Comparison of ENCODE assay signal across 1 cellular context in genomic region chr17:16406742-16407674, GRCh38.
TF ChIP-seq lines count a peak whose summit lies in the region.

No MANE protein-coding gene starts in this region.

TF ChIP-seq in HEK293, 187 proteins besides CTCF, POLR2A, EP300 and RAD21 (continued from another document and continues in another):
- no peak for TF ChIP-seq PBX3 (CRISPR knock-in tag; IDR thresholded peaks at IDR 0.05)
- TF ChIP-seq ZNF639 (tag by site-specific recombination; IDR thresholded peaks at IDR 0.05), result peak; percentile 84; the same call in 1 of the 2 replicates
- TF ChIP-seq PRDM2 (tag by site-specific recombination; IDR thresholded peaks at IDR 0.05; ENCODE audit: borderline replicate concordance), result no peak
- peak; percentile 65; the same call in 1 of the 2 replicates for TF ChIP-seq ZNF692 (tag by site-specific recombination; IDR thresholded peaks at IDR 0.05)
- no peak for TF ChIP-seq ZNF211 (tag by site-specific recombination; IDR thresholded peaks at IDR 0.05; ENCODE audit: low read depth)
- TF ChIP-seq ZNF433 (tag by site-specific recombination; IDR thresholded peaks at IDR 0.05; ENCODE audit: low read depth), result peak; percentile 97
- no peak; the same call in 1 of the 2 replicates for TF ChIP-seq ZNF768 (tag by site-specific recombination; IDR thresholded peaks at IDR 0.05)
- no peak for TF ChIP-seq ZBTB48 (tag by site-specific recombination; IDR thresholded peaks at IDR 0.05)
- peak; percentile 76 for TF ChIP-seq ZNF76 (tag by site-specific recombination; IDR thresholded peaks at IDR 0.05; ENCODE audit: borderline replicate concordance, low read depth)
- TF ChIP-seq MEIS1 (CRISPR knock-in tag; IDR thresholded peaks at IDR 0.05; ENCODE audit: borderline replicate concordance), result no peak
- TF ChIP-seq KLF8 (tag by site-specific recombination; IDR thresholded peaks at IDR 0.05), result no peak; the same call in 1 of the 2 replicates
- TF ChIP-seq ZNF223 (tag by site-specific recombination; IDR thresholded peaks at IDR 0.05), result peak; percentile 87
- no peak for TF ChIP-seq ZNF571 (tag by site-specific recombination; IDR thresholded peaks at IDR 0.05)
- TF ChIP-seq BCL11A (tag by site-specific recombination; IDR thresholded peaks at IDR 0.05; ENCODE audit: low read depth), result no peak
- TF ChIP-seq SCRT1 (tag by site-specific recombination; IDR thresholded peaks at IDR 0.05; ENCODE audit: borderline replicate concordance), result no peak
- TF ChIP-seq ZNF354C (tag by site-specific recombination; IDR thresholded peaks at IDR 0.05; ENCODE audit: borderline replicate concordance, low read depth), result peak; percentile 87; the same call in 1 of the 2 replicates
- TF ChIP-seq ZNF423 (tag by site-specific recombination; IDR thresholded peaks at IDR 0.05), result no peak
- no peak for TF ChIP-seq ZNF621 (tag by site-specific recombination; IDR thresholded peaks at IDR 0.05)
- 0 out of 2 replicates have a peak, but pooled peaks have one; percentile 45 for TF ChIP-seq ZNF514 (tag by site-specific recombination; IDR thresholded peaks at IDR 0.05)
- peak; percentile 92; the same call in 1 of the 2 replicates for TF ChIP-seq ZNF138 (tag by site-specific recombination; IDR thresholded peaks at IDR 0.05; ENCODE audit: borderline replicate concordance)
- TF ChIP-seq ZNF501 (tag by site-specific recombination; IDR thresholded peaks at IDR 0.05), result peak; percentile 89
- no peak for TF ChIP-seq ZNF169 (tag by site-specific recombination; IDR thresholded peaks at IDR 0.05)
- no peak for TF ChIP-seq ZNF449 (tag by site-specific recombination; IDR thresholded peaks at IDR 0.05)
- TF ChIP-seq SP7 (tag by site-specific recombination; IDR thresholded peaks at IDR 0.05), result peak; percentile 72
- TF ChIP-seq ZFHX2 (tag by site-specific recombination; conservative IDR thresholded peaks at IDR 0.05), result peak; percentile 91
- peak; percentile 54 for TF ChIP-seq SP3 (tag by site-specific recombination; IDR thresholded peaks at IDR 0.05)
- no peak for TF ChIP-seq SALL2 (tag by site-specific recombination; IDR thresholded peaks at IDR 0.05; ENCODE audit: borderline replicate concordance)
- TF ChIP-seq ZNF324 (tag by site-specific recombination; IDR thresholded peaks at IDR 0.05), result no peak
- TF ChIP-seq ZNF510 (tag by site-specific recombination; IDR thresholded peaks at IDR 0.05; ENCODE audit: insufficient replicate concordance), result no peak
- TF ChIP-seq ZNF521 (tag by site-specific recombination; IDR thresholded peaks at IDR 0.05), result no peak
- TF ChIP-seq ZNF302 (tag by site-specific recombination; IDR thresholded peaks at IDR 0.05; ENCODE audit: low read depth), result no peak
- no peak; the same call in 1 of the 2 replicates for TF ChIP-seq GLI2 (tag by site-specific recombination; IDR thresholded peaks at IDR 0.05; ENCODE audit: borderline replicate concordance, low read depth)
- TF ChIP-seq ZNF398 (tag by site-specific recombination; IDR thresholded peaks at IDR 0.05), result peak; percentile 71
- TF ChIP-seq ZNF707 (tag by site-specific recombination; IDR thresholded peaks at IDR 0.05), result no peak
- TF ChIP-seq PRDM6 (tag by site-specific recombination; IDR thresholded peaks at IDR 0.05), result no peak
- peak; percentile 96 for TF ChIP-seq ZNF202 (tag by site-specific recombination; IDR thresholded peaks at IDR 0.05; ENCODE audit: borderline replicate concordance)
- TF ChIP-seq GLIS1 (tag by site-specific recombination; IDR thresholded peaks at IDR 0.05), result peak; percentile 45; the same call in 1 of the 2 replicates
- TF ChIP-seq KLF10 (tag by site-specific recombination; IDR thresholded peaks at IDR 0.05), result no peak
- TF ChIP-seq ZNF843 (tag by site-specific recombination; IDR thresholded peaks at IDR 0.05), result no peak
- no peak for TF ChIP-seq ZNF792 (tag by site-specific recombination; IDR thresholded peaks at IDR 0.05)
- TF ChIP-seq SP2 (tag by site-specific recombination; IDR thresholded peaks at IDR 0.05), result peak; percentile 82
- TF ChIP-seq ZNF600 (tag by site-specific recombination; IDR thresholded peaks at IDR 0.05), result peak; percentile 64; the same call in 1 of the 2 replicates
- 0 out of 2 replicates have a peak, but pooled peaks have one; percentile 22 for TF ChIP-seq KLF17 (tag by site-specific recombination; IDR thresholded peaks at IDR 0.05)
- TF ChIP-seq ZNF548 (tag by site-specific recombination; IDR thresholded peaks at IDR 0.05), result 0 out of 2 replicates have a peak, but pooled peaks have one; percentile 29
- TF ChIP-seq IKZF3 (tag by site-specific recombination; IDR thresholded peaks at IDR 0.05), result peak; percentile 61; the same call in 1 of the 2 replicates
- TF ChIP-seq ZNF416 (tag by site-specific recombination; IDR thresholded peaks at IDR 0.05), result no peak
- TF ChIP-seq ZNF221 (tag by site-specific recombination; IDR thresholded peaks at IDR 0.05; ENCODE audit: borderline replicate concordance), result no peak
